ENCODE assay signal across 8 cellular contexts in the genomic region with DNA sequence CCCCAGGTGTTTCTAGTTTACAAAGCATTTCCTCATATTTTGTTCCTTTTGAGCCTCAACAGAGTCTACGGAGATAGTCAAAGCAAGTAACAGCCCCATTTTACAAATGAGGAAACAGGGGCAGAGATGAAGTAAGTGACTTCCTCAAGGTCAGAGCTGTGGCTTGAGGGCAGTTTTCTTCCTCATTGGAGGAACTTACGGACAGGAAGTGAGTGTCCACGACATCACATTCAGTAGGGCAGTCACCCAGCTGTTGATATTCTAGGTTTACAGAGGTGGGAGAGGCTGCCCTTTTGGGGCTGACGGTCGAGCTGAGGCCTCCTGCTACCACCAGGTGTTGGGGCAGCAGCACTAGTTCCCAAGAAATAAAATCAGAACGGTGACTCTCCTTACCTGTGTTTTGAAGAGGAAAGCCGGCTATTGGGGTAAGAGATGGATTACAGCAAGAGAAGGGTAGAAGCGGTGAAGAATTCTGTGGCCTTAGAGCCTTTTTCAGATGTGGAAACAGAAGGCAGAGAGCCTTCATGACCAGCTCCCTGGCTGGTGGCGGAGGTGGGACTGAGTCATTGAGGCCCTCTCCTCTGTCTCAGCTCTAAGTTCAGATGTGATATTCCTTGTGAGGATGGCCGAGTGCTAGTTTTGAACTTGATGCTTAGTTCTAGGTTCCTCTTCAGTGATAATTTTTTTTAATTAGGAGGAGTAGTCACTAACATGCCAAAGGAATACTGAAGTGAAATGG. TPM values are rescaled to one million over a fixed set of nuclear protein-coding genes. Genes with fewer than 3 reads are reported as not detected.
A peak's percentile ranks its signal among the peaks of the same experiment; 100 is the strongest.
DNase-seq lines count a peak whose midpoint lies in the region; ATAC-seq and TF ChIP-seq lines count a peak whose summit lies in the region.

No MANE protein-coding gene starts in this region.

- no peak for TF ChIP-seq CTCF in Calu3 (IDR thresholded peaks at IDR 0.05; ENCODE audit: unreplicated experiment)

- H3K36me3 Mint-ChIP-seq in Calu3 (ENCODE audit: insufficient read depth, unreplicated experiment) = peaks cover 10% of the 10 kb centered on the region
- H3K36me3 Mint-ChIP-seq in activated naive CD8-positive, alpha-beta T cell treated with anti-CD3 and anti-CD28 coated beads, Interleukin-2, amount 50 U/mL, for 24 hours (ENCODE audit: low read depth) = peaks cover 5% of the 10 kb centered on the region

- no peaks in the 10 kb centered on the region for H3K27me3 ChIP-seq in mucosa of rectum (ENCODE audit: control insufficient read depth in 2 of 2, insufficient read depth in 2 of 2, low read length in 2 of 2)

- H3K9ac ChIP-seq in mucosa of rectum (ENCODE audit: low read depth in 1 of 2, low read length in 2 of 2) = peak overlapping the region; percentile 54

- H3K4me3 Mint-ChIP-seq in Calu3 (ENCODE audit: low read depth, unreplicated experiment) = no peak overlapping the region
- H3K4me3 Mint-ChIP-seq in activated naive CD8-positive, alpha-beta T cell treated with anti-CD3 and anti-CD28 coated beads, Interleukin-2, amount 50 U/mL, for 24 hours = no peak overlapping the region

- H3K36me3 ChIP-seq in mucosa of rectum (ENCODE audit: control insufficient read depth in 2 of 2, insufficient read depth in 2 of 2, low read length in 2 of 2) = no peaks in the 10 kb centered on the region

- H3K4me1 Mint-ChIP-seq in Calu3 (ENCODE audit: low read depth, unreplicated experiment) = peaks cover 88% of the 10 kb centered on the region
- H3K4me1 Mint-ChIP-seq in activated naive CD8-positive, alpha-beta T cell treated with anti-CD3 and anti-CD28 coated beads, Interleukin-2, amount 50 U/mL, for 24 hours = peaks cover 82% of the 10 kb centered on the region

- H3K27ac Mint-ChIP-seq in Calu3 (ENCODE audit: unreplicated experiment) = peak overlapping the region; percentile 32
- peak overlapping the region; percentile 87 for H3K27ac Mint-ChIP-seq in activated naive CD8-positive, alpha-beta T cell treated with anti-CD3 and anti-CD28 coated beads, Interleukin-2, amount 50 U/mL, for 24 hours

- CTCF ChIA-PET in Calu3 (lab: Charles Lee) = interaction anchor here (0.7 to 1.4 kb wide), 3 partner anchors 9 to 22 kb away, joined by 4 to 9 read pairs (median 5); no protein-coding TSS in a partner anchor

- no peaks in the 10 kb centered on the region for H3K9me3 ChIP-seq in mucosa of rectum (ENCODE audit: control insufficient read depth in 2 of 2, low read length in 2 of 2)

- DNase-seq in Calu3 (no peak), hippocampal formation (lab: John Stamatoyannopoulos, UW) (no peak)
- DNase-seq in activated naive CD8-positive, alpha-beta T cell treated with anti-CD3 and anti-CD28 coated beads, Interleukin-2, amount 50 U/mL, for 24 hours = no peak

- H3K9me3 Mint-ChIP-seq in Calu3 (ENCODE audit: low read depth, unreplicated experiment) = no peaks in the 10 kb centered on the region
- H3K9me3 Mint-ChIP-seq in activated naive CD8-positive, alpha-beta T cell treated with anti-CD3 and anti-CD28 coated beads, Interleukin-2, amount 50 U/mL, for 24 hours = no peaks in the 10 kb centered on the region

- peaks cover 69 to 70% of the 10 kb centered on the region in 2 donors for H3K4me1 ChIP-seq in mucosa of rectum (ENCODE audit: control insufficient read depth in 2 of 2, insufficient read depth in 2 of 2, low read length in 2 of 2)

- peak overlapping the region; percentile 82 to 85 for H3K27ac ChIP-seq in mucosa of rectum (ENCODE audit: low read depth in 2 of 2, low read length in 2 of 2)

- intact Hi-C loops in Calu3 (cut with micrococcal nuclease; ENCODE audit: unreplicated experiment) = no loop called here

- peak; percentile 44 for ATAC-seq in HG03135 (IDR thresholded peaks at IDR 0.05; ENCODE audit: unreplicated experiment)
- ATAC-seq in activated naive CD8-positive, alpha-beta T cell treated with anti-CD3 and anti-CD28 coated beads, Interleukin-2, amount 50 U/mL, for 24 hours = peak; percentile 83
- ATAC-seq in GM18498 (IDR thresholded peaks at IDR 0.05; ENCODE audit: unreplicated experiment) = no peak
- ATAC-seq in GM21737 (IDR thresholded peaks at IDR 0.05; ENCODE audit: unreplicated experiment) = no peak
- no peak for ATAC-seq in GM19395 (IDR thresholded peaks at IDR 0.05; ENCODE audit: unreplicated experiment)

- H3K27me3 Mint-ChIP-seq in Calu3 (ENCODE audit: unreplicated experiment) = no peaks in the 10 kb centered on the region
- no peaks in the 10 kb centered on the region for H3K27me3 Mint-ChIP-seq in activated naive CD8-positive, alpha-beta T cell treated with anti-CD3 and anti-CD28 coated beads, Interleukin-2, amount 50 U/mL, for 24 hours

- BruUV-seq in Calu3 (replicated peaks; lab: Mats Ljungman, UMichigan) = no TSS peak

- peak overlapping the region; percentile 8 to 38 for H3K4me3 ChIP-seq in mucosa of rectum (ENCODE audit: low read length in 2 of 2)

RNA-seq across cellular contexts. Expression of a gene that starts 41.7 kb away (rescaled TPM):
- total RNA-seq in Calu3 (2022) = 44.7 and 45.5 TPM in 2 replicates

Comparison
In these comparisons a context has a peak if more than half of its experiments do, and no peak if none do; other contexts are left out.
1. ATAC-seq: peak in HG03135 (single experiment) and activated naive CD8-positive, alpha-beta T cell treated with anti-CD3 and anti-CD28 coated beads, Interleukin-2, amount 50 U/mL, for 24 hours (single experiment); none in GM18498 (single experiment), GM21737 (single experiment) and GM19395 (single experiment).